12 cellular contexts compared by ENCODE assay signal in the genomic region with DNA sequence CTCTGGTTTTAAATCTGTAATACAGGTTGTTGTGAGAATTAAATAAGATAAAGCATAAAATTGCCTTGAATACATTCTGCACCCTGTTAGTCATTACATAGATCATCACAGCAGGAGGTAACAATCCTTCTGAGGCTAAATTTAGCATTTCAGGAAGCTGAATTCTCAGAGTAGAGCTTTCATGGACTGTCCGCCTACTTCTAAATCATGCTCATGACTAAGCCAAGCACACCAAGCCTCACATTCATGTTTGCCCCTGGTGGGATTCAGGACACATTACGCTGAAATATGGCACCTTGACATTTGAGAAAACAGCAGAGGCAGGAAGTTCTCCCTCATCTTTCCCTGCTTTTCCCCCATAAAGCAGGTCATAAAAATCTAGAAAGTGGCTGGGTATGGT. TPM values are rescaled to one million over a fixed set of nuclear protein-coding genes. Genes with fewer than 3 reads are reported as not detected.
DNase-seq lines count a peak whose midpoint lies in the region; ATAC-seq and TF ChIP-seq lines count a peak whose summit lies in the region.
"Had no signal": no experiment of that assay in that cellular context is flagged by ENCODE, and none has a peak within 500 bp of the region (broad histone marks: within the 10 kb centered on the region; RNA-seq: fewer than 3 reads in every experiment).

No MANE protein-coding gene starts in this region.

- no peak overlapping the region for H3K4me2 ChIP-seq in neural progenitor cell
- H3K4me2 ChIP-seq: BLaER1 had no signal

- no peak overlapping the region for H3K9ac ChIP-seq in SK-N-MC (ENCODE audit: insufficient read length)
- no peak overlapping the region for H3K9ac ChIP-seq in neural progenitor cell
- H3K9ac ChIP-seq: BLaER1 had no signal

- H3K9me3 Mint-ChIP-seq in activated naive CD8-positive, alpha-beta T cell treated with anti-CD3 and anti-CD28 coated beads, Interleukin-2, amount 50 U/mL, for 24 hours: no peaks in the 10 kb centered on the region
- H3K9me3 Mint-ChIP-seq in activated naive CD8-positive, alpha-beta T cell treated with anti-CD3 and anti-CD28 coated beads for 36 hours: peaks cover under 1% of the 10 kb centered on the region
- H3K9me3 Mint-ChIP-seq in neural progenitor cell: no peaks in the 10 kb centered on the region
- H3K9me3 Mint-ChIP-seq: IgD-negative memory B cell had no signal

- H3K9me3 ChIP-seq in SK-N-MC (ENCODE audit: low read depth, low read length): no peaks in the 10 kb centered on the region
- H3K9me3 ChIP-seq in upper lobe of right lung: no peaks in the 10 kb centered on the region
- no peaks in the 10 kb centered on the region for H3K9me3 ChIP-seq in BE2C
- no peaks in the 10 kb centered on the region for H3K9me3 ChIP-seq in neural progenitor cell (ENCODE audit: low read depth)
- H3K9me3 ChIP-seq: BLaER1, transverse colon had no signal

- intact Hi-C loops in upper lobe of right lung (cut with DNase I): no loop called here

- DNase-seq in activated naive CD8-positive, alpha-beta T cell treated with anti-CD3 and anti-CD28 coated beads, Interleukin-2, amount 50 U/mL, for 24 hours: no peak
- DNase-seq in activated naive CD8-positive, alpha-beta T cell treated with anti-CD3 and anti-CD28 coated beads for 36 hours: no peak
- DNase-seq in SK-N-MC (ENCODE audit: low read depth, low spot score): peak; percentile 67
- peak; percentile 78 for DNase-seq in fibroblast of the aortic adventitia (ENCODE audit: low read depth)
- DNase-seq in upper lobe of right lung: no peak
- DNase-seq in BE2C: no peak
- no peak for DNase-seq in NCI-H510A treated with DMSO at 0.1 percent for 48 hours (lab: John Stamatoyannopoulos, UW)
- no peak for DNase-seq in neural progenitor cell (ENCODE audit: low spot score)
- DNase-seq: NCI-H446, transverse colon had no signal

- peaks cover 20% of the 10 kb centered on the region for H3K27me3 Mint-ChIP-seq in activated naive CD8-positive, alpha-beta T cell treated with anti-CD3 and anti-CD28 coated beads, Interleukin-2, amount 50 U/mL, for 24 hours
- H3K27me3 Mint-ChIP-seq in activated naive CD8-positive, alpha-beta T cell treated with anti-CD3 and anti-CD28 coated beads for 36 hours: peaks cover 29% of the 10 kb centered on the region
- peaks cover 2% of the 10 kb centered on the region for H3K27me3 Mint-ChIP-seq in neural progenitor cell (ENCODE audit: insufficient read depth, low read depth)

- no peaks in the 10 kb centered on the region for H3K27me3 ChIP-seq in upper lobe of right lung
- H3K27me3 ChIP-seq in BE2C: no peaks in the 10 kb centered on the region
- H3K27me3 ChIP-seq in neural progenitor cell: no peaks in the 10 kb centered on the region
- H3K27me3 ChIP-seq: BLaER1, transverse colon had no signal

- no peak overlapping the region for H2AFZ ChIP-seq in neural progenitor cell (replicated peaks)

- no peaks in the 10 kb centered on the region for H3K79me2 ChIP-seq in neural progenitor cell (ENCODE audit: low read depth)

- H3K4me1 Mint-ChIP-seq in activated naive CD8-positive, alpha-beta T cell treated with anti-CD3 and anti-CD28 coated beads, Interleukin-2, amount 50 U/mL, for 24 hours: peaks cover 11% of the 10 kb centered on the region
- H3K4me1 Mint-ChIP-seq in activated naive CD8-positive, alpha-beta T cell treated with anti-CD3 and anti-CD28 coated beads for 36 hours: no peaks in the 10 kb centered on the region
- H3K4me1 Mint-ChIP-seq in neural progenitor cell: no peaks in the 10 kb centered on the region

- no peaks in the 10 kb centered on the region for H3F3A ChIP-seq in neural progenitor cell (ENCODE audit: low read depth)

- no peaks in the 10 kb centered on the region for H4K20me1 ChIP-seq in neural progenitor cell (ENCODE audit: low read depth)
- H4K20me1 ChIP-seq: BLaER1 had no signal

- H3K36me3 Mint-ChIP-seq in activated naive CD8-positive, alpha-beta T cell treated with anti-CD3 and anti-CD28 coated beads, Interleukin-2, amount 50 U/mL, for 24 hours (ENCODE audit: low read depth): no peaks in the 10 kb centered on the region
- H3K36me3 Mint-ChIP-seq in activated naive CD8-positive, alpha-beta T cell treated with anti-CD3 and anti-CD28 coated beads for 36 hours: no peaks in the 10 kb centered on the region
- no peaks in the 10 kb centered on the region for H3K36me3 Mint-ChIP-seq in neural progenitor cell
- H3K36me3 Mint-ChIP-seq: IgD-negative memory B cell had no signal

- no peaks in the 10 kb centered on the region for H3K36me3 ChIP-seq in SK-N-MC (ENCODE audit: insufficient read depth, low read length)
- no peaks in the 10 kb centered on the region for H3K36me3 ChIP-seq in upper lobe of right lung
- H3K36me3 ChIP-seq in BE2C: no peaks in the 10 kb centered on the region
- H3K36me3 ChIP-seq in neural progenitor cell: no peaks in the 10 kb centered on the region
- H3K36me3 ChIP-seq: BLaER1, transverse colon had no signal

- ATAC-seq in activated naive CD8-positive, alpha-beta T cell treated with anti-CD3 and anti-CD28 coated beads, Interleukin-2, amount 50 U/mL, for 24 hours: peak; percentile 49
- ATAC-seq in upper lobe of right lung: peak; percentile 39

- peak overlapping the region; percentile 98 for H3K27ac ChIP-seq in SK-N-MC
- no peak overlapping the region for H3K27ac ChIP-seq in upper lobe of right lung
- H3K27ac ChIP-seq in neural progenitor cell: no peak overlapping the region
- H3K27ac ChIP-seq: BLaER1, transverse colon had no signal

- H3K4me1 ChIP-seq in upper lobe of right lung (no peaks in the 10 kb centered on the region), BE2C (no peaks in the 10 kb centered on the region), neural progenitor cell (no peaks in the 10 kb centered on the region)
- H3K4me1 ChIP-seq: transverse colon had no signal

- no peak overlapping the region for H3K4me3 ChIP-seq in SK-N-MC
- no peak overlapping the region for H3K4me3 ChIP-seq in fibroblast of the aortic adventitia (ENCODE audit: low read depth, low read length)
- no peak overlapping the region for H3K4me3 ChIP-seq in upper lobe of right lung
- no peak overlapping the region for H3K4me3 ChIP-seq in BE2C (ENCODE audit: low read depth, low read length)
- H3K4me3 ChIP-seq in neural progenitor cell: no peak overlapping the region
- H3K4me3 ChIP-seq: BLaER1, transverse colon had no signal

- H3K27ac Mint-ChIP-seq in activated naive CD8-positive, alpha-beta T cell treated with anti-CD3 and anti-CD28 coated beads, Interleukin-2, amount 50 U/mL, for 24 hours: no peak overlapping the region
- H3K27ac Mint-ChIP-seq in activated naive CD8-positive, alpha-beta T cell treated with anti-CD3 and anti-CD28 coated beads for 36 hours: no peak overlapping the region
- no peak overlapping the region for H3K27ac Mint-ChIP-seq in neural progenitor cell
- H3K27ac Mint-ChIP-seq: IgD-negative memory B cell had no signal

- no peak overlapping the region for H3K4me3 Mint-ChIP-seq in activated naive CD8-positive, alpha-beta T cell treated with anti-CD3 and anti-CD28 coated beads, Interleukin-2, amount 50 U/mL, for 24 hours
- H3K4me3 Mint-ChIP-seq in activated naive CD8-positive, alpha-beta T cell treated with anti-CD3 and anti-CD28 coated beads for 36 hours: no peak overlapping the region
- no peak overlapping the region for H3K4me3 Mint-ChIP-seq in neural progenitor cell
- H3K4me3 Mint-ChIP-seq: IgD-negative memory B cell had no signal

- TF ChIP-seq CTCF in fibroblast of the aortic adventitia (IDR thresholded peaks at IDR 0.05; ENCODE audit: insufficient read depth, low read length) (peak; percentile 39), upper lobe of right lung (IDR thresholded peaks at IDR 0.05) (no peak), BE2C (IDR thresholded peaks at IDR 0.05; ENCODE audit: low read depth, low read length) (no peak), neural progenitor cell (IDR thresholded peaks at IDR 0.05) (no peak)

RNA-seq across cellular contexts. Expression of a gene that starts 16.6 kb away (rescaled TPM):
- total RNA-seq in activated naive CD8-positive, alpha-beta T cell treated with anti-CD3 and anti-CD28 coated beads for 36 hours: 10 to 100 TPM; 52.8 to 56.7 TPM
- total RNA-seq in fibroblast of the aortic adventitia (ENCODE audit: low replicate concordance): 51.2 and 157 TPM in 2 replicates
- total RNA-seq in upper lobe of right lung: 54.2 TPM
- polyA plus RNA-seq in BE2C (2012; ENCODE audit: insufficient read depth, insufficient read length, low read depth): 14.5 TPM
- 55.2 and 87.0 TPM in 2 replicates for total RNA-seq in neural progenitor cell (ENCODE audit: low replicate concordance)

Comparison
In these comparisons a context has a peak if more than half of its experiments do, and no peak if none do; other contexts are left out.
1. DNase-seq: peak in SK-N-MC (single experiment) and fibroblast of the aortic adventitia (single experiment); none in activated naive CD8-positive, alpha-beta T cell treated with anti-CD3 and anti-CD28 coated beads, Interleukin-2, amount 50 U/mL, for 24 hours (single experiment), activated naive CD8-positive, alpha-beta T cell treated with anti-CD3 and anti-CD28 coated beads for 36 hours (single experiment), upper lobe of right lung (single experiment), BE2C (single experiment), NCI-H510A treated with DMSO at 0.1 percent for 48 hours (single experiment) and neural progenitor cell (single experiment).